ENCODE assay signal across 11 cellular contexts in the genomic region with DNA sequence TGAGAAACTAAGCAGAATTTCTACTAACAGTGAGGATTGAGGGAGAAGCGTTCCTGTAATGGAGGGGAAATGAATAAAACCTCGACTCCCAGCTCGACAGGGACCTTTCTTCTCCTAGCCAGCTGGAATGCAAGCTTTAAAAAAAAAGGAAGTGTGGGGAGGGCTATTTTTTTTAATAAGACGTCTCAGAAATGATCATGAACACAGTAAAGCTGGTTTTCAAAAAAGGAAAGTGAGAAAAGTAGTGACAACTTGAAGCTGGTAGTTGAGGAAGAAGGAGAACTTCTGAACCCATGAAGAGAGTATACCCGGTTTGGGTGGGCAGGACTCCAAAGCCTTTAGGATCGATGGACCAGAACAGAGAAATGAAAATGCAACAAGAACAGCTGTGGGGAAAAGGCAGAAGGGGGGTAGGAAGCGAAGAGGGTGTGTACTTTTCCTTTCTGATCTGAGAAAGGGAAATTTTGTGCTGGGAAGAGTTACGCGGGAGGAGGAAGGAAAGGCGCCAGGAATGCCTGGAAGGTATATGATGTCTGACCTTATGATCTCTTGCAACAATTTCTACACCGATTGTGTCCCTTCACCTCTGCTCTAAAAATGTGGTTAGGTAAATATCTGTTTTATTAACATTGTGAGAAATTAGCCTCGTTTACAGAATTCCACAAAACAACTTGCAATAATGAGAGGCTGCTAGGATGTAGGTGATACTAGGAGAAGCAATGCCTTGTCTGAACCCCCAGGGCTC. TPM values are rescaled to one million over a fixed set of nuclear protein-coding genes. Genes with fewer than 3 reads are reported as not detected.
DNase-seq lines count a peak whose midpoint lies in the region; ATAC-seq, FAIRE-seq and TF ChIP-seq lines count a peak whose summit lies in the region.
"Had no signal": no experiment of that assay in that cellular context is flagged by ENCODE, and none has a peak within 500 bp of the region (broad histone marks: within the 10 kb centered on the region; RNA-seq: fewer than 3 reads in every experiment).

No MANE protein-coding gene starts in this region.

- ATAC-seq in HepG2 (no peak; the same call in 2 of the 3 replicates), HG02852 (IDR thresholded peaks at IDR 0.05; ENCODE audit: unreplicated experiment) (no peak)

- no peak for FAIRE-seq in HepG2 (lab: Jason Lieb, UNC)
- no peak for FAIRE-seq in endothelial cell of umbilical vein (lab: Jason Lieb, UNC)

- in situ Hi-C loops in HepG2 (cut with HindIII; ENCODE audit: extremely low pct_ligation_motif_present, low pct_unique_long_range_greater_than_20kb): no loop called here

- TF ChIP-seq RAD21 in liver (IDR thresholded peaks at IDR 0.05) (no peak), HepG2 (CRISPR knock-in tag; IDR thresholded peaks at IDR 0.05) (no peak)

- H3K9me3 ChIP-seq in liver (ENCODE audit: control insufficient read depth in 4 of 4, low read length in 3 of 4): no peaks in the 10 kb centered on the region
- no peaks in the 10 kb centered on the region for H3K9me3 ChIP-seq in HepG2 (ENCODE audit: low read length)
- H3K9me3 ChIP-seq in endothelial cell of umbilical vein (replicated peaks; ENCODE audit: control insufficient read depth, insufficient read depth, low read length): no peaks in the 10 kb centered on the region

- TF ChIP-seq EP300 in HepG2 (IDR thresholded peaks at IDR 0.05; ENCODE audit: low read depth in 2 of 2, low read length in 2 of 2) (no peak), HepG2 (CRISPR knock-in tag; IDR thresholded peaks at IDR 0.05; ENCODE audit: borderline replicate concordance) (no peak)

- H3K79me2 ChIP-seq in HepG2 (ENCODE audit: insufficient read depth, low read length) (no peaks in the 10 kb centered on the region), endothelial cell of umbilical vein (ENCODE audit: control insufficient read depth, insufficient read depth, low read length) (no peaks in the 10 kb centered on the region)

- no TSS peak for BruUV-seq in HepG2 (replicated peaks; lab: Mats Ljungman, UMichigan)
- no TSS peak for BruUV-seq in endothelial cell of umbilical vein (replicated peaks; lab: Mats Ljungman, UMichigan)

- H2AFZ ChIP-seq in HepG2 (ENCODE audit: low read length): no peak overlapping the region
- H2AFZ ChIP-seq in endothelial cell of umbilical vein (ENCODE audit: low read depth, low read length): no peak overlapping the region

- H3K4me3 ChIP-seq in liver (ENCODE audit: low read depth in 1 of 3, low read length in 3 of 3): peak overlapping the region; percentile 34 to 61 (median 49)
- H3K4me3 ChIP-seq in HepG2 (replicated peaks in 1 of 3; ENCODE audit: insufficient read depth in 1 of 3, low read depth in 2 of 3, low read length in 3 of 3): no peak overlapping the region
- no peak overlapping the region for H3K4me3 ChIP-seq in endothelial cell of umbilical vein (replicated peaks in 1 of 3; ENCODE audit: insufficient read depth in 1 of 3, low read depth in 1 of 3, low read length in 3 of 3)
- peak overlapping the region; percentile 12 for H3K4me3 ChIP-seq in urinary bladder (ENCODE audit: low read depth, low read length)

- dilution Hi-C loops in endothelial cell of umbilical vein (cut with MboI; ENCODE audit: extremely low pct_ligation_motif_present, low sequenced_read_pairs): no loop called here

- 24% methylated on average over 12 of the region's 12 CpGs for whole genome bisulfite sequencing in liver
- 10% methylated on average over 12 of the region's 12 CpGs for WGBS in HepG2 (ENCODE audit: low lambda C conversion rate)
- 44% methylated on average over 12 of the region's 12 CpGs for WGBS in urinary bladder

- no peak for TF ChIP-seq POLR2A in HepG2 (IDR thresholded peaks at IDR 0.05; ENCODE audit: insufficient read depth in 1 of 2, low read depth in 2 of 2, low read length in 2 of 2)
- TF ChIP-seq POLR2A in endothelial cell of umbilical vein (IDR thresholded peaks at IDR 0.05; ENCODE audit: low read depth, low read length): no peak

- peaks cover 4 to 13% (median 8%) of the 10 kb centered on the region in 4 donors for H3K4me1 ChIP-seq in liver (ENCODE audit: control insufficient read depth in 4 of 4, insufficient read depth in 4 of 4, low read length in 3 of 4)
- H3K4me1 ChIP-seq in HepG2 (ENCODE audit: insufficient read depth, low read length): no peaks in the 10 kb centered on the region; the same call in 1 of the 2 replicates
- H3K4me1 ChIP-seq in endothelial cell of umbilical vein (ENCODE audit: control insufficient read depth, extremely low read depth, insufficient read depth, low read length): no peaks in the 10 kb centered on the region
- no peaks in the 10 kb centered on the region for H3K4me1 ChIP-seq in urinary bladder (ENCODE audit: insufficient read depth)

- intact Hi-C loops in HepG2 (cut with micrococcal nuclease; ENCODE audit: unreplicated experiment) (no loop called here), endothelial cell of umbilical vein (cut with micrococcal nuclease) (no loop called here)

- no peak overlapping the region for H3K9ac ChIP-seq in liver (ENCODE audit: low read depth in 1 of 2, low read length in 2 of 2)
- H3K9ac ChIP-seq in HepG2 (ENCODE audit: insufficient read depth, low read depth, low read length): no peak overlapping the region
- H3K9ac ChIP-seq in endothelial cell of umbilical vein (replicated peaks; ENCODE audit: extremely low read depth, insufficient read depth, low read length): no peak overlapping the region
- H3K9ac ChIP-seq: KMS-11 had no signal

- POLR2A ChIA-PET in HepG2 (lab: Yijun Ruan, JAX) (no interaction called here), endothelial cell of umbilical vein (lab: Charles Lee) (no interaction called here)

- no peak for DNase-seq in HepG2 (ENCODE audit: low spot score)
- no peak for DNase-seq in endothelial cell of umbilical vein (ENCODE audit: low read depth, low spot score)
- peak; percentile 28 for DNase-seq in myocyte (ENCODE audit: low read depth)
- no peak for DNase-seq in hepatic stellate cell (ENCODE audit: low spot score)
- DNase-seq in NCI-H226: no peak
- DNase-seq: activated CD4-positive, alpha-beta memory T cell treated with anti-CD3 and anti-CD28 coated beads, Interleukin-2, amount 10 ng/mL, durations not matched to agents 7 days and 5 days had no signal

- CTCF ChIA-PET in HepG2 (lab: Yijun Ruan, JAX; ENCODE audit: low intra/inter-chr PET ratio, low total read pairs) (no interaction called here), endothelial cell of umbilical vein (lab: Charles Lee) (interaction anchor here (0.8 kb wide), 1 partner anchor 11 kb away, joined by 3 read pairs; no protein-coding TSS in a partner anchor)

- no peaks in the 10 kb centered on the region for H4K20me1 ChIP-seq in HepG2 (ENCODE audit: insufficient read depth, low read length)
- no peaks in the 10 kb centered on the region for H4K20me1 ChIP-seq in endothelial cell of umbilical vein (replicated peaks; ENCODE audit: control insufficient read depth, extremely low read depth, insufficient read depth, low read length)

- H3K27me3 ChIP-seq in liver (ENCODE audit: control insufficient read depth in 4 of 4, insufficient read depth in 4 of 4, low read length in 3 of 4): no peaks in the 10 kb centered on the region
- peaks cover 0 to 25% of the 10 kb centered on the region in 2 experiments; a peak in 2 of 5 replicates for H3K27me3 ChIP-seq in HepG2 (ENCODE audit: control insufficient read depth in 1 of 2, insufficient read depth in 2 of 2, low read length in 2 of 2)
- peaks cover 39 to 52% of the 10 kb centered on the region in 2 experiments for H3K27me3 ChIP-seq in endothelial cell of umbilical vein (ENCODE audit: control insufficient read depth in 2 of 2, insufficient read depth in 2 of 2, low read length in 2 of 2)

- H3K4me2 ChIP-seq in HepG2 (ENCODE audit: low read depth, low read length) (no peak overlapping the region), endothelial cell of umbilical vein (ENCODE audit: insufficient read depth, low read length) (peak overlapping the region; percentile 2)
- H3K4me2 ChIP-seq: KMS-11 had no signal

- no peaks in the 10 kb centered on the region for H3K36me3 ChIP-seq in liver (ENCODE audit: control insufficient read depth in 4 of 4, insufficient read depth in 3 of 4, low read depth in 1 of 4, low read length in 3 of 4)
- H3K36me3 ChIP-seq in HepG2 (replicated peaks in 1 of 2; ENCODE audit: control insufficient read depth in 1 of 2, insufficient read depth in 2 of 2, low read length in 2 of 2): no peaks in the 10 kb centered on the region
- no peaks in the 10 kb centered on the region for H3K36me3 ChIP-seq in endothelial cell of umbilical vein (ENCODE audit: control insufficient read depth in 2 of 2, extremely low read depth in 1 of 2, insufficient read depth in 2 of 2, low read length in 2 of 2)
- H3K36me3 ChIP-seq in urinary bladder (ENCODE audit: insufficient read depth): no peaks in the 10 kb centered on the region

- no peaks in the 10 kb centered on the region for H3K9me1 ChIP-seq in endothelial cell of umbilical vein (replicated peaks; ENCODE audit: control insufficient read depth, extremely low read depth, insufficient read depth, low read length)

- no peak for TF ChIP-seq CTCF in liver (IDR thresholded peaks at IDR 0.05; ENCODE audit: low read depth, low read length, missing input control)
- TF ChIP-seq CTCF in HepG2 (CRISPR knock-in tag; IDR thresholded peaks at IDR 0.05): no peak
- TF ChIP-seq CTCF in endothelial cell of umbilical vein (IDR thresholded peaks at IDR 0.05; ENCODE audit: extremely low read depth in 1 of 2, insufficient read depth in 1 of 2, low read depth in 1 of 2, low read length in 2 of 2): no peak

- no peak overlapping the region for H3K27ac ChIP-seq in liver (ENCODE audit: low read depth in 1 of 2, low read length in 2 of 2)
- no peak overlapping the region for H3K27ac ChIP-seq in HepG2 (ENCODE audit: extremely low read length, insufficient read depth, low read length)
- H3K27ac ChIP-seq in endothelial cell of umbilical vein (ENCODE audit: insufficient read depth, low read depth, low read length): no peak overlapping the region
- no peak overlapping the region for H3K27ac ChIP-seq in urinary bladder (ENCODE audit: low read depth)
- H3K27ac ChIP-seq: KMS-11 had no signal

RNA-seq across cellular contexts. Expression of a gene that starts 22.6 kb away (rescaled TPM):
- total RNA-seq in liver: 1 to 10 TPM in 1 of 2 donors, under 1 TPM in 1; 0.84 to 6.8 TPM
- polyA plus RNA-seq in liver: 1 to 10 TPM; 2.7 to 3.6 TPM
- not detected in 2 replicates for total RNA-seq in HepG2 (2016; rRNA removed; fragmentation: Illumina TruSeq; extraction: Trizol)
- not detected in 2 replicates for total RNA-seq in HepG2 (2016; cell fraction: cytosol; rRNA removed; fragmentation: Illumina TruSeq; extraction: Trizol; ENCODE audit: low read depth)
- total RNA-seq in HepG2 (2016; cell fraction: insoluble cytoplasmic fraction; rRNA removed; fragmentation: Illumina TruSeq; extraction: Trizol): not detected in 2 replicates
- total RNA-seq in HepG2 (2016; cell fraction: membrane; rRNA removed; fragmentation: Illumina TruSeq; extraction: Trizol): not detected in 2 replicates
- total RNA-seq in HepG2 (2016; cell fraction: nucleus; rRNA removed; fragmentation: Illumina TruSeq; extraction: Trizol): 0.09 TPM in 1 of 2 replicates, not detected in the other
- not detected in 2 replicates for polyA plus RNA-seq in HepG2 (2011; rRNA removed)
- polyA plus RNA-seq in HepG2 (2011; cell fraction: cytosol; rRNA removed): not detected in 2 replicates
- not detected in 2 replicates for polyA plus RNA-seq in HepG2 (2011; cell fraction: nucleus; rRNA removed)
- not detected in 2 replicates for polyA plus RNA-seq in HepG2 (2012)
- polyA plus RNA-seq in HepG2 (2016; cell fraction: cytosol; fragmentation: Illumina TruSeq; extraction: Trizol; ENCODE audit: low read depth): not detected in 2 replicates
- not detected in 2 replicates for polyA plus RNA-seq in HepG2 (2016; cell fraction: insoluble cytoplasmic fraction; fragmentation: Illumina TruSeq; extraction: Trizol; ENCODE audit: low read depth)
- not detected in 2 replicates for polyA plus RNA-seq in HepG2 (2016; cell fraction: membrane; fragmentation: Illumina TruSeq; extraction: Trizol; ENCODE audit: low read depth)
- polyA plus RNA-seq in HepG2 (2016; cell fraction: nucleus; fragmentation: Illumina TruSeq; extraction: Trizol; ENCODE audit: insufficient read depth, low read depth): 0.11 TPM in 1 of 2 replicates, not detected in the other
- polyA minus RNA-seq in HepG2 (2011; rRNA and poly(A)+ RNA removed; ENCODE audit: low replicate concordance): 7.5 TPM in 1 of 2 replicates, not detected in the other
- not detected in 2 replicates for polyA minus RNA-seq in HepG2 (2011; cell fraction: cytosol; rRNA and poly(A)+ RNA removed)
- not detected in 2 replicates for polyA minus RNA-seq in HepG2 (2011; cell fraction: nucleus; rRNA and poly(A)+ RNA removed)
- total RNA-seq in endothelial cell of umbilical vein: not detected in 2 replicates
- polyA plus RNA-seq in endothelial cell of umbilical vein: 0.01 TPM in 1 of 2 replicates, not detected in the other
- polyA plus RNA-seq in endothelial cell of umbilical vein (2011; cell fraction: cytosol; rRNA removed): 0.08 TPM in 1 of 2 replicates, not detected in the other
- polyA plus RNA-seq in endothelial cell of umbilical vein (2011; cell fraction: nucleus; rRNA removed): 0.21 TPM in 1 of 2 replicates, not detected in the other
- not detected in 2 replicates for polyA plus RNA-seq in endothelial cell of umbilical vein (2012)
- polyA minus RNA-seq in endothelial cell of umbilical vein: not detected in 2 replicates
- polyA minus RNA-seq in endothelial cell of umbilical vein (2011; cell fraction: cytosol; rRNA and poly(A)+ RNA removed): 6.0 TPM
- polyA minus RNA-seq in endothelial cell of umbilical vein (2011; cell fraction: nucleus; rRNA and poly(A)+ RNA removed): not detected in 2 replicates
- 14.4 and 18.1 TPM in 2 replicates for total RNA-seq in myocyte
- polyA plus RNA-seq in myocyte (2012): 19.8 TPM
- 16.7 TPM for total RNA-seq in urinary bladder
- 10.7 TPM for polyA plus RNA-seq in urinary bladder
- polyA plus RNA-seq: neural cell had no signal

Comparison
In these comparisons a context has a peak if more than half of its experiments do, and no peak if none do; other contexts are left out.
1. H3K4me3 ChIP-seq: peak in liver (3 of 3) and urinary bladder (single experiment); none in HepG2 (0 of 3) and endothelial cell of umbilical vein (0 of 3).